ENCODE assay signal across 1 cellular context in genomic region chr10:13001887-13002212, GRCh38.
TF ChIP-seq lines count a peak whose summit lies in the region.

No MANE protein-coding gene starts in this region.

TF ChIP-seq in H1, 55 proteins besides CTCF, POLR2A, EP300 and RAD21:
- TF ChIP-seq SUZ12 (IDR thresholded peaks at IDR 0.05; ENCODE audit: low read length) (peak; percentile 21; the same call in 1 of the 2 replicates), CBX5 (IDR thresholded peaks at IDR 0.05; ENCODE audit: low read depth, low read length) (no peak)
